22 cellular contexts compared by ENCODE assay signal in genomic region chr6:143040018-143040417, GRCh38.
"Had no signal": no experiment of that assay in that cellular context is flagged by ENCODE, and none has a peak within 500 bp of the region (broad histone marks: within the 10 kb centered on the region; RNA-seq: fewer than 3 reads in every experiment).

No MANE protein-coding gene starts in this region.

- DNase-seq: activated CD4-positive, alpha-beta memory T cell treated with anti-CD3 and anti-CD28 coated beads, Interleukin-2, amount 10 ng/mL, durations not matched to agents 7 days and 5 days; activated CD8-positive, alpha-beta memory T cell treated with anti-CD3 and anti-CD28 coated beads, Interleukin-2, amount 50 U/mL, for 4 hours; adrenal gland; erythroblast; hypothalamus; kidney; nucleus accumbens; sigmoid colon; stimulated activated CD4-positive, alpha-beta T cell treated with anti-CD3 and anti-CD28 coated beads, Interleukin-4, amount 100 ng/mL, for 24 hours; testis; upper lobe of left lung; WERI-Rb-1 had no signal

- H3K36me3 Mint-ChIP-seq: stimulated activated effector memory CD8-positive, alpha-beta T cell treated with anti-CD3 and anti-CD28 coated beads, Interleukin-12 subunit alpha, Interleukin-12 subunit beta, amount 100 ng/mL, for 72 hours had no signal

- H3K36me3 ChIP-seq: adrenal gland, breast epithelium, sigmoid colon, upper lobe of left lung, WERI-Rb-1 had no signal

- H3K9me3 ChIP-seq: adrenal gland, breast epithelium, sigmoid colon, testis, upper lobe of left lung had no signal

- ATAC-seq: left lobe of liver had no signal

- H3K27me3 ChIP-seq: adrenal gland, breast epithelium, sigmoid colon, testis, upper lobe of left lung had no signal

- H3K4me1 ChIP-seq: adrenal gland, breast epithelium, sigmoid colon, testis, upper lobe of left lung had no signal

- FAIRE-seq: astrocyte, endometrium, frontal cortex, kidney had no signal

- H3K4me3 Mint-ChIP-seq: activated CD4-positive, alpha-beta memory T cell treated with anti-CD3 and anti-CD28 coated beads, Interleukin-2, amount 10 ng/mL, durations not matched to agents 7 days and 5 days; activated T-helper 1 cell treated with anti-CD3 and anti-CD28 coated beads, Interleukin-12 subunit alpha, Interleukin-12 subunit beta, Interleukin-2, Interleukin-4 antibody, amounts not matched to agents 30 ng/mL and 10 ng/mL and 1 ng/mL, durations not matched to agents 14 hours and 24 hours and 36 hours; nephron; stimulated activated effector memory CD8-positive, alpha-beta T cell treated with anti-CD3 and anti-CD28 coated beads, Interleukin-12 subunit alpha, Interleukin-12 subunit beta, amount 100 ng/mL, for 72 hours had no signal

- H3K4me1 Mint-ChIP-seq: nephron; stimulated activated effector memory CD8-positive, alpha-beta T cell treated with anti-CD3 and anti-CD28 coated beads, Interleukin-12 subunit alpha, Interleukin-12 subunit beta, amount 100 ng/mL, for 72 hours had no signal

- H3K27ac ChIP-seq: adrenal gland, breast epithelium, coronary artery, sigmoid colon, testis, upper lobe of left lung, WERI-Rb-1 had no signal

- H3K9me3 Mint-ChIP-seq: activated CD4-positive, alpha-beta memory T cell treated with anti-CD3 and anti-CD28 coated beads, Interleukin-2, amount 10 ng/mL, durations not matched to agents 7 days and 5 days; stimulated activated effector memory CD8-positive, alpha-beta T cell treated with anti-CD3 and anti-CD28 coated beads, Interleukin-12 subunit alpha, Interleukin-12 subunit beta, amount 100 ng/mL, for 72 hours had no signal

- H3K4me3 ChIP-seq: adrenal gland, breast epithelium, coronary artery, lung, sigmoid colon, testis, upper lobe of left lung had no signal

- H3K27ac Mint-ChIP-seq: activated CD4-positive, alpha-beta memory T cell treated with anti-CD3 and anti-CD28 coated beads, Interleukin-2, amount 10 ng/mL, durations not matched to agents 7 days and 5 days; activated T-helper 1 cell treated with anti-CD3 and anti-CD28 coated beads, Interleukin-12 subunit alpha, Interleukin-12 subunit beta, Interleukin-2, Interleukin-4 antibody, amounts not matched to agents 30 ng/mL and 10 ng/mL and 1 ng/mL, durations not matched to agents 14 hours and 24 hours and 36 hours; nephron; stimulated activated effector memory CD8-positive, alpha-beta T cell treated with anti-CD3 and anti-CD28 coated beads, Interleukin-12 subunit alpha, Interleukin-12 subunit beta, amount 100 ng/mL, for 72 hours had no signal
